Comparison of ENCODE assay signal across 14 cellular contexts in the genomic region with DNA sequence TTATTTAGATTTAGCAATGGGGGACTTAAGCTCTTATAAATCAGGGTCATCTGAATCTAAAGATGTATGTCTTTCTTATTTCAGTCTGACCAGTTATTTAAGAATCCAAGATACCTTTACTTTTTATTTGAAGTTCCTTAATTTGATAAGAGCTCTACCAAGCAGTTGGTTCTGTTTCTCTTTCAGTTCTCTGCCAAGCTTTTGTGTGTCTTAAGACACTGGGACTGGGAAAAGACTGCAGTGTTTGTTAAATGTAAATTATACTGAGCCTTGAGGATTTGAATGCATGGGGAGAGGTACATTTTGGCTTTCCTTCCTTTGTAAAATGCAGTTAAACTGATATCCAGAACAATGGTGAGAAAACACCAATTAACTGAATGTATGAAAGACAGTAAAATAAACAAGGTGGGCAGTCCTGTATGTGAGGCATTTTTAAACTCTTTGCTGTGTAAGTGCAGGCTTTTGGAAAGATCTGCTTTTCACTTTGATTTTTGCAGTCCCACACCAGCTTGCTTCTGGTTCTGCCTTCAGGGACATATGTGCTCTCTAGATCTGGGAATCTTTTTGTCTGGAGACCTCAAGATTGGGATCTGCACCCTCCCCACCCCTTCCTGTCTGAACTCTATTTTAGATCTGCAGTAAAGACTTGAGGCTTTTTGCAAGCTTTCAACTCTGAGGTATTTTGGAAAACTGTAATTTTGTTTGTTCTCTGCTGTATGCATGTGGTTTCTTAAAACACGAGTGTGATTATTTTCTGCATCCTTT.
DNase-seq lines count a peak whose midpoint lies in the region; ATAC-seq and TF ChIP-seq lines count a peak whose summit lies in the region.
"Had no signal": no experiment of that assay in that cellular context is flagged by ENCODE, and none has a peak within 500 bp of the region (broad histone marks: within the 10 kb centered on the region; RNA-seq: fewer than 3 reads in every experiment).

No MANE protein-coding gene starts in this region.

- intact Hi-C loops in natural killer cell (cut with micrococcal nuclease): loop anchor here (5.0 kb wide), 1 partner anchor 37 kb away; no protein-coding TSS in a partner anchor

- no peak overlapping the region for H3K4me3 ChIP-seq in adipocyte (ENCODE audit: low read length)
- H3K4me3 ChIP-seq: upper lobe of right lung had no signal

- H3K27ac Mint-ChIP-seq in natural killer cell: peak overlapping the region; percentile 81 to 84

- H3K4me1 ChIP-seq in adipocyte (ENCODE audit: control insufficient read depth, insufficient read depth, low read length): peaks cover 10% of the 10 kb centered on the region

- no peaks in the 10 kb centered on the region for H3K27me3 Mint-ChIP-seq in natural killer cell (ENCODE audit: low read depth in 2 of 2)

- TF ChIP-seq CTCF in natural killer cell (IDR thresholded peaks at IDR 0.05): no peak

- no peaks in the 10 kb centered on the region for H3K27me3 ChIP-seq in adipocyte (replicated peaks; ENCODE audit: control insufficient read depth, insufficient read depth, low read length)
- H3K27me3 ChIP-seq: upper lobe of right lung had no signal

- peaks cover 60 to 61% of the 10 kb centered on the region in 2 donors for H3K4me1 Mint-ChIP-seq in natural killer cell

- no peaks in the 10 kb centered on the region for H3K36me3 ChIP-seq in adipocyte (ENCODE audit: control insufficient read depth, insufficient read depth, low read length, severe bottlenecking)
- H3K36me3 ChIP-seq: upper lobe of right lung had no signal

- H3K36me3 Mint-ChIP-seq in natural killer cell: no peaks in the 10 kb centered on the region

- no peak overlapping the region for H3K4me3 Mint-ChIP-seq in natural killer cell

- ATAC-seq in HG03432 (IDR thresholded peaks at IDR 0.05; ENCODE audit: unreplicated experiment) (peak; percentile 24), natural killer cell (no peak), HG03442 (IDR thresholded peaks at IDR 0.05; ENCODE audit: unreplicated experiment) (no peak)
- ATAC-seq: PC-3, upper lobe of right lung had no signal

- H3K9me3 ChIP-seq in adipocyte (ENCODE audit: control insufficient read depth, low read length): no peaks in the 10 kb centered on the region
- H3K9me3 ChIP-seq: upper lobe of right lung had no signal

- peak; percentile 7 for DNase-seq in NCI-H748 (lab: John Stamatoyannopoulos, UW; ENCODE audit: unreplicated experiment)
- no peak for DNase-seq in NCI-H748 treated with DMSO at 0.1 percent for 48 hours (lab: John Stamatoyannopoulos, UW)
- DNase-seq in adipocyte (ENCODE audit: low read depth): peak; percentile 9
- DNase-seq in natural killer cell: no peak
- no peak for DNase-seq in activated CD4-positive, CD25-positive, alpha-beta regulatory T cell treated with anti-CD3 and anti-CD28 coated beads, Interleukin-2, amount 50 U/mL, for 72 hours
- no peak for DNase-seq in D341Med (ENCODE audit: low spot score)
- DNase-seq: activated T-cell treated with anti-CD3 and anti-CD28 coated beads, Interleukin-2, amount 50 U/mL, for 48 hours; DMS79; effector memory CD4-positive, alpha-beta T cell; NCI-H1930; PC-3; upper lobe of right lung had no signal

- H3K9me3 Mint-ChIP-seq in natural killer cell: no peaks in the 10 kb centered on the region

- H3K9ac ChIP-seq in adipocyte (ENCODE audit: low read length): no peak overlapping the region

Comparison
In these comparisons a context has a peak if more than half of its experiments do, and no peak if none do; other contexts are left out.
1. DNase-seq: peak in NCI-H748 (single experiment) and adipocyte (single experiment); none in NCI-H748 treated with DMSO at 0.1 percent for 48 hours (single experiment), natural killer cell (single experiment), activated CD4-positive, CD25-positive, alpha-beta regulatory T cell treated with anti-CD3 and anti-CD28 coated beads, Interleukin-2, amount 50 U/mL, for 72 hours (single experiment) and D341Med (single experiment).